9 cellular contexts compared by ENCODE assay signal in the genomic region with DNA sequence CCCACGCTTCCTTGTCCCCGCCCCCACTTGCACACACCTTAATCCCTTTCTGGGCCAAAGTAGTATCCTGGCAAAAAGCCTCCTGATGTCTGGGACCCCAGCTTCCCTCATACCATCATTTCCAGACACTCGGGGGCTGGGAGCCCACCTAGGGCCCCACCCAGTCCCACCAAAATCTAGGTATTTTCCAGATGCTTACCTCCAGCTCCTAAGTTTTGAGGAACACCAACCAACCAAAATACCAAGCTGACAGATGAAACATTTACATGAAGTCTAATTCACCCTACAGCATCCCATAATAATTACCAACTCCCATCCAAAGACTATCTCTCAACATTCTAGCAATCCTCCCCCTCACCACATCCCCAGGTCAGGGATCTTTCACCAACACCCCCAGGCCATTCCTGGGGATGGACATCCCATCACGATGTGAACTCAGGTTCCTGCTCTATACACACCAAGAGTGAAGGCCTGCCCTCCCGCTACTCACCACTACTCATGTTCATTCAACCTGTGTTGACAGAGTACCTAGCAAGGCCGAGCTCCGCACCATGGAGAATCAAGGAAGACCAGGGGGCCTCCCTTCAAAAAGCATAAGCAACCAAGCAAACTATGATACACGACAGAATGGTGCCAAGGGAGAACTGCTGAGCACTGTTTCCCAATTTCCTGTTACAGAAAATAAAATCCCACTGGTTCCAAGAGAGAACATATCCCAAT. TPM values are rescaled to one million over a fixed set of nuclear protein-coding genes. Genes with fewer than 3 reads are reported as not detected.
DNase-seq lines count a peak whose midpoint lies in the region; ATAC-seq and TF ChIP-seq lines count a peak whose summit lies in the region.
"Had no signal": no experiment of that assay in that cellular context is flagged by ENCODE, and none has a peak within 500 bp of the region (broad histone marks: within the 10 kb centered on the region; RNA-seq: fewer than 3 reads in every experiment).

No MANE protein-coding gene starts in this region.

- TF ChIP-seq CTCF in activated B cell treated with CpG ODN at 0.5 μM for 24 hours (IDR thresholded peaks at IDR 0.05) = no peak
- TF ChIP-seq CTCF in thoracic aorta (IDR thresholded peaks at IDR 0.05) = no peak
- TF ChIP-seq CTCF in GM13977 (IDR thresholded peaks at IDR 0.05; ENCODE audit: extremely low read depth, insufficient read depth, missing control alignments) = no peak

- peaks cover 51% of the 10 kb centered on the region for H3K4me1 Mint-ChIP-seq in activated CD8-positive, alpha-beta memory T cell treated with anti-CD3 and anti-CD28 coated beads, Interleukin-2, amount 10 ng/mL, durations not matched to agents 7 days and 5 days
- H3K4me1 Mint-ChIP-seq in activated B cell treated with CpG ODN at 0.5 μM for 24 hours = peaks cover 64% of the 10 kb centered on the region
- peaks cover 54% of the 10 kb centered on the region for H3K4me1 Mint-ChIP-seq in stimulated activated memory B cell treated with anti-CD40 and anti-IgM and Interleukin-4, amounts not matched to agents 10 μg/mL and 1 μg/mL and 100 μg/mL, for 72 hours

- no peak overlapping the region for H3K27ac Mint-ChIP-seq in activated CD8-positive, alpha-beta memory T cell treated with anti-CD3 and anti-CD28 coated beads, Interleukin-2, amount 10 ng/mL, durations not matched to agents 7 days and 5 days
- no peak overlapping the region for H3K27ac Mint-ChIP-seq in activated B cell treated with CpG ODN at 0.5 μM for 24 hours
- no peak overlapping the region for H3K27ac Mint-ChIP-seq in stimulated activated memory B cell treated with anti-CD40 and anti-IgM and Interleukin-4, amounts not matched to agents 10 μg/mL and 1 μg/mL and 100 μg/mL, for 72 hours

- CTCF ChIA-PET in activated CD8-positive, alpha-beta memory T cell treated with anti-CD3 and anti-CD28 coated beads, Interleukin-2, amount 10 ng/mL, durations not matched to agents 7 days and 5 days (lab: Charles Lee) = interaction anchor here (0.7 to 1.6 kb wide), 14 partner anchors 9 to 270 kb away, joined by 3 to 9 read pairs (median 4); a partner anchor contains a TSS
- CTCF ChIA-PET in activated B cell treated with CpG ODN at 0.5 μM for 24 hours (lab: Charles Lee) = interaction anchor here (1.0 to 1.1 kb wide), 2 partner anchors 10 to 38 kb away, joined by 3 read pairs; no protein-coding TSS in a partner anchor

- in situ Hi-C loops in GM13977 (cut with MboI; ENCODE audit: low pct_unique_long_range_greater_than_20kb, low sequenced_read_pairs, unreplicated experiment) = no loop called here

- H3K9me3 ChIP-seq in thoracic aorta = no peaks in the 10 kb centered on the region

- H3K27ac ChIP-seq in layer of hippocampus (ENCODE audit: low read depth, low read length) = peak overlapping the region; percentile 96
- H3K27ac ChIP-seq in thoracic aorta = peak overlapping the region; percentile 74 to 93

- no peak overlapping the region for H3K4me3 Mint-ChIP-seq in activated CD8-positive, alpha-beta memory T cell treated with anti-CD3 and anti-CD28 coated beads, Interleukin-2, amount 10 ng/mL, durations not matched to agents 7 days and 5 days
- H3K4me3 Mint-ChIP-seq in activated B cell treated with CpG ODN at 0.5 μM for 24 hours = no peak overlapping the region
- no peak overlapping the region for H3K4me3 Mint-ChIP-seq in stimulated activated memory B cell treated with anti-CD40 and anti-IgM and Interleukin-4, amounts not matched to agents 10 μg/mL and 1 μg/mL and 100 μg/mL, for 72 hours

- no peak overlapping the region for H3K4me3 ChIP-seq in thoracic aorta

- ATAC-seq in activated CD8-positive, alpha-beta memory T cell treated with anti-CD3 and anti-CD28 coated beads, Interleukin-2, amount 10 ng/mL, durations not matched to agents 7 days and 5 days = no peak
- ATAC-seq in activated B cell treated with CpG ODN at 0.5 μM for 24 hours (ENCODE audit: low read depth) (no peak), thoracic aorta (ENCODE audit: insufficient number of reproducible peaks, low FRiP score, low read depth) (no peak)
- ATAC-seq in stimulated activated memory B cell treated with anti-CD40 and anti-IgM and Interleukin-4, amounts not matched to agents 10 μg/mL and 1 μg/mL and 100 μg/mL, for 72 hours = no peak

- peak; percentile 62 for DNase-seq in activated CD8-positive, alpha-beta memory T cell treated with anti-CD3 and anti-CD28 coated beads, Interleukin-2, amount 10 ng/mL, durations not matched to agents 7 days and 5 days
- DNase-seq in activated CD8-positive, alpha-beta memory T cell treated with anti-CD3 and anti-CD28 coated beads, Interleukin-2, amount 50 U/mL, for 4 hours = no peak
- DNase-seq in activated B cell treated with CpG ODN at 0.5 μM for 24 hours (peak; percentile 40), thoracic aorta (ENCODE audit: low spot score) (no peak), NK-92 (lab: John Stamatoyannopoulos, UW; ENCODE audit: unreplicated experiment) (no peak), GM13977 (ENCODE audit: low spot score) (no peak)

- POLR2A ChIA-PET in activated B cell treated with CpG ODN at 0.5 μM for 24 hours (lab: Charles Lee) = interaction anchor here (0.6 to 4.3 kb wide), 11 partner anchors 11 to 354 kb away, joined by 3 to 45 read pairs (median 7); a partner anchor contains a TSS

- no peaks in the 10 kb centered on the region for H3K36me3 ChIP-seq in thoracic aorta

- no peaks in the 10 kb centered on the region for H3K27me3 Mint-ChIP-seq in activated CD8-positive, alpha-beta memory T cell treated with anti-CD3 and anti-CD28 coated beads, Interleukin-2, amount 10 ng/mL, durations not matched to agents 7 days and 5 days
- H3K27me3 Mint-ChIP-seq in activated B cell treated with CpG ODN at 0.5 μM for 24 hours = no peaks in the 10 kb centered on the region
- H3K27me3 Mint-ChIP-seq in stimulated activated memory B cell treated with anti-CD40 and anti-IgM and Interleukin-4, amounts not matched to agents 10 μg/mL and 1 μg/mL and 100 μg/mL, for 72 hours = no peaks in the 10 kb centered on the region

- H3K36me3 Mint-ChIP-seq in activated CD8-positive, alpha-beta memory T cell treated with anti-CD3 and anti-CD28 coated beads, Interleukin-2, amount 10 ng/mL, durations not matched to agents 7 days and 5 days = peaks cover 21% of the 10 kb centered on the region
- peaks cover 20% of the 10 kb centered on the region for H3K36me3 Mint-ChIP-seq in activated B cell treated with CpG ODN at 0.5 μM for 24 hours (ENCODE audit: low read depth)
- H3K36me3 Mint-ChIP-seq in stimulated activated memory B cell treated with anti-CD40 and anti-IgM and Interleukin-4, amounts not matched to agents 10 μg/mL and 1 μg/mL and 100 μg/mL, for 72 hours = peaks cover 14% of the 10 kb centered on the region

- no peaks in the 10 kb centered on the region for H3K27me3 ChIP-seq in layer of hippocampus (ENCODE audit: control insufficient read depth, insufficient read depth, low read length)
- no peaks in the 10 kb centered on the region for H3K27me3 ChIP-seq in thoracic aorta (replicated peaks; ENCODE audit: insufficient read depth)

- intact Hi-C loops in activated B cell treated with CpG ODN at 0.5 μM for 24 hours (cut with micrococcal nuclease) = loop anchor here (1.0 to 5.0 kb wide), 2 partner anchors 53 to 364 kb away; a partner anchor contains a TSS

- H3K4me1 ChIP-seq in thoracic aorta (ENCODE audit: control insufficient read depth in 1 of 2, low read depth in 2 of 2) = peaks cover 29 to 44% of the 10 kb centered on the region in 2 donors

- no peaks in the 10 kb centered on the region for H3K9me3 Mint-ChIP-seq in activated CD8-positive, alpha-beta memory T cell treated with anti-CD3 and anti-CD28 coated beads, Interleukin-2, amount 10 ng/mL, durations not matched to agents 7 days and 5 days (ENCODE audit: low read depth)
- H3K9me3 Mint-ChIP-seq in activated B cell treated with CpG ODN at 0.5 μM for 24 hours = no peaks in the 10 kb centered on the region
- no peaks in the 10 kb centered on the region for H3K9me3 Mint-ChIP-seq in stimulated activated memory B cell treated with anti-CD40 and anti-IgM and Interleukin-4, amounts not matched to agents 10 μg/mL and 1 μg/mL and 100 μg/mL, for 72 hours

RNA-seq across cellular contexts. Expression of a gene that starts 1.6 kb away (rescaled TPM):
- 100 to 1,000 TPM; 288 to 320 TPM for total RNA-seq in activated CD8-positive, alpha-beta memory T cell treated with anti-CD3 and anti-CD28 coated beads, Interleukin-2, amount 10 ng/mL, durations not matched to agents 7 days and 5 days
- total RNA-seq in activated B cell treated with CpG ODN at 0.5 μM for 24 hours (342 and 345 TPM in 2 replicates), thoracic aorta (100 to 1,000 TPM; 193 to 205 TPM)

RNA-seq across cellular contexts. Expression of a gene that starts 27.0 kb away (rescaled TPM):
- total RNA-seq in activated CD8-positive, alpha-beta memory T cell treated with anti-CD3 and anti-CD28 coated beads, Interleukin-2, amount 10 ng/mL, durations not matched to agents 7 days and 5 days = 10 to 100 TPM; 15.8 to 18.5 TPM
- total RNA-seq in activated B cell treated with CpG ODN at 0.5 μM for 24 hours = 27.7 and 30.4 TPM in 2 replicates
- 1 to 10 TPM; 4.8 to 6.8 TPM for total RNA-seq in thoracic aorta
- total RNA-seq: endothelial cell of umbilical vein had no signal

RNA-seq across cellular contexts. Expression of a gene that starts 38.5 kb away (rescaled TPM):
- 1 to 10 TPM; 1.1 to 2.0 TPM for total RNA-seq in activated CD8-positive, alpha-beta memory T cell treated with anti-CD3 and anti-CD28 coated beads, Interleukin-2, amount 10 ng/mL, durations not matched to agents 7 days and 5 days
- total RNA-seq in activated B cell treated with CpG ODN at 0.5 μM for 24 hours (5.4 and 7.7 TPM in 2 replicates), thoracic aorta (1 to 10 TPM; 5.1 to 9.1 TPM)

RNA-seq across cellular contexts. Expression of a gene that starts 40.7 kb away (rescaled TPM):
- total RNA-seq in activated CD8-positive, alpha-beta memory T cell treated with anti-CD3 and anti-CD28 coated beads, Interleukin-2, amount 10 ng/mL, durations not matched to agents 7 days and 5 days = 100 to 1,000 TPM in 1 of 2 experiments, 10 to 100 TPM in 1; 76.7 to 117 TPM
- total RNA-seq in activated B cell treated with CpG ODN at 0.5 μM for 24 hours = 114 and 121 TPM in 2 replicates
- total RNA-seq in thoracic aorta = 10 to 100 TPM; 41.2 to 83.0 TPM

RNA-seq across cellular contexts. Expression of a gene that starts 52.9 kb away (rescaled TPM):
- 10 to 100 TPM; 29.3 to 30.0 TPM for total RNA-seq in activated CD8-positive, alpha-beta memory T cell treated with anti-CD3 and anti-CD28 coated beads, Interleukin-2, amount 10 ng/mL, durations not matched to agents 7 days and 5 days
- 23.6 and 25.9 TPM in 2 replicates for total RNA-seq in activated B cell treated with CpG ODN at 0.5 μM for 24 hours
- 10 to 100 TPM; 36.2 to 68.6 TPM for total RNA-seq in thoracic aorta

Comparison
In these comparisons a context has a peak if more than half of its experiments do, and no peak if none do; other contexts are left out.
1. DNase-seq: peak in activated CD8-positive, alpha-beta memory T cell treated with anti-CD3 and anti-CD28 coated beads, Interleukin-2, amount 10 ng/mL, durations not matched to agents 7 days and 5 days (single experiment) and activated B cell treated with CpG ODN at 0.5 μM for 24 hours (single experiment); none in activated CD8-positive, alpha-beta memory T cell treated with anti-CD3 and anti-CD28 coated beads, Interleukin-2, amount 50 U/mL, for 4 hours (single experiment), thoracic aorta (single experiment), NK-92 (single experiment) and GM13977 (single experiment).